Comparison of ENCODE assay signal across 10 cellular contexts in the genomic region with DNA sequence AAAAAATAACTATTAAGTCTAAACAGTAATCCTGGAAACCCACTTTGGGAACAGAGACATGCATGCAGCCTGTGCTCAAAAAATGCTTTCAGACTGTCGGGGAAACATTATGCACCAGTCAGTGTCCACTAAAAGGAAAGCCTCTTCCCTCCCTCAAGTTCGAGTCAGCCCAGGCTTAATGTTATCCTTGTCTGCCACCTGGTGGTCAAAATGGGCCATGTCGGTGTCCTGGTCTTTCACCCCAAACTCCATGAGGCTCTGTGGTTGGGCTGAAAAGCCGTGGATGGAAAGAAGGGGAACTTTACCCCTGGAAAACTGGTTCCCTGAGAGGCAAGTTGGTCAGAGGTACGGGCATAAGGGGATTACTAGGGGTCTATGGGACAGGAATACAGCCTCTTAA.
DNase-seq lines count a peak whose midpoint lies in the region; ATAC-seq and TF ChIP-seq lines count a peak whose summit lies in the region.
"Had no signal": no experiment of that assay in that cellular context is flagged by ENCODE, and none has a peak within 500 bp of the region (broad histone marks: within the 10 kb centered on the region; RNA-seq: fewer than 3 reads in every experiment).

No MANE protein-coding gene starts in this region.

- no peak overlapping the region for H3K27ac ChIP-seq in caudate nucleus (ENCODE audit: low read depth, low read length)

- no peaks in the 10 kb centered on the region for H3K27me3 Mint-ChIP-seq in activated CD4-positive, alpha-beta T cell treated with anti-CD3 and anti-CD28 coated beads, Interleukin-2, amount 10 ng/mL, durations not matched to agents 24 days and 14 days
- H3K27me3 Mint-ChIP-seq: activated B cell treated with CpG ODN at 0.5 μM for 24 hours, memory B cell had no signal

- peaks cover 2% of the 10 kb centered on the region for H3K36me3 Mint-ChIP-seq in activated CD4-positive, alpha-beta T cell treated with anti-CD3 and anti-CD28 coated beads, Interleukin-2, amount 10 ng/mL, durations not matched to agents 24 days and 14 days (ENCODE audit: low read depth)
- H3K36me3 Mint-ChIP-seq: memory B cell had no signal

- DNase-seq in activated CD4-positive, alpha-beta T cell treated with anti-CD3 and anti-CD28 coated beads, Interleukin-2, amount 10 ng/mL, durations not matched to agents 24 days and 14 days = peak; percentile 58
- no peak for DNase-seq in activated CD4-positive, alpha-beta T cell treated with anti-CD3 and anti-CD28 coated beads, Interleukin-2, amount 50 U/mL, for 4 hours
- DNase-seq in NCI-H1048 (lab: John Stamatoyannopoulos, UW) = peak; percentile 20
- peak in 34 of 61 donors; percentile 0 to 44 (median 10) for DNase-seq in caudate nucleus (lab: John Stamatoyannopoulos, UW)
- peak; percentile 67 for DNase-seq in omental fat pad (ENCODE audit: low spot score)
- no peak for DNase-seq in NCI-H187 treated with DMSO at 0.1 percent for 48 hours (lab: John Stamatoyannopoulos, UW)
- DNase-seq: activated B cell treated with CpG ODN at 0.5 μM for 24 hours had no signal

- peak in 1 of 3 donors; percentile 60 for TF ChIP-seq CTCF in omental fat pad (IDR thresholded peaks at IDR 0.05)

- H3K9me3 Mint-ChIP-seq in activated CD4-positive, alpha-beta T cell treated with anti-CD3 and anti-CD28 coated beads, Interleukin-2, amount 10 ng/mL, durations not matched to agents 24 days and 14 days = peaks cover 28% of the 10 kb centered on the region

- intact Hi-C loops in activated CD4-positive, alpha-beta T cell treated with anti-CD3 and anti-CD28 coated beads, Interleukin-2, amount 10 ng/mL, durations not matched to agents 24 days and 14 days (cut with micrococcal nuclease) = no loop called here

- H3K27ac Mint-ChIP-seq in activated CD4-positive, alpha-beta T cell treated with anti-CD3 and anti-CD28 coated beads, Interleukin-2, amount 10 ng/mL, durations not matched to agents 24 days and 14 days = no peak overlapping the region
- H3K27ac Mint-ChIP-seq: activated B cell treated with CpG ODN at 0.5 μM for 24 hours, memory B cell had no signal

- H3K4me3 Mint-ChIP-seq in activated CD4-positive, alpha-beta T cell treated with anti-CD3 and anti-CD28 coated beads, Interleukin-2, amount 10 ng/mL, durations not matched to agents 24 days and 14 days = no peak overlapping the region
- H3K4me3 Mint-ChIP-seq: activated B cell treated with CpG ODN at 0.5 μM for 24 hours, memory B cell had no signal

- H3K4me1 Mint-ChIP-seq in activated CD4-positive, alpha-beta T cell treated with anti-CD3 and anti-CD28 coated beads, Interleukin-2, amount 10 ng/mL, durations not matched to agents 24 days and 14 days = no peaks in the 10 kb centered on the region
- H3K4me1 Mint-ChIP-seq: activated B cell treated with CpG ODN at 0.5 μM for 24 hours, memory B cell had no signal

- ATAC-seq in omental fat pad (ENCODE audit: low FRiP score) (no peak), HG02759 (IDR thresholded peaks at IDR 0.05; ENCODE audit: unreplicated experiment) (no peak), GM18520 (IDR thresholded peaks at IDR 0.05; ENCODE audit: unreplicated experiment) (no peak)

Comparison
In these comparisons a context has a peak if more than half of its experiments do, and no peak if none do; other contexts are left out.
1. DNase-seq: peak in activated CD4-positive, alpha-beta T cell treated with anti-CD3 and anti-CD28 coated beads, Interleukin-2, amount 10 ng/mL, durations not matched to agents 24 days and 14 days (single experiment), NCI-H1048 (single experiment), caudate nucleus (34 of 61) and omental fat pad (single experiment); none in activated CD4-positive, alpha-beta T cell treated with anti-CD3 and anti-CD28 coated beads, Interleukin-2, amount 50 U/mL, for 4 hours (0 of 2) and NCI-H187 treated with DMSO at 0.1 percent for 48 hours (single experiment).